ENCODE assay signal across 8 cellular contexts in the genomic region with DNA sequence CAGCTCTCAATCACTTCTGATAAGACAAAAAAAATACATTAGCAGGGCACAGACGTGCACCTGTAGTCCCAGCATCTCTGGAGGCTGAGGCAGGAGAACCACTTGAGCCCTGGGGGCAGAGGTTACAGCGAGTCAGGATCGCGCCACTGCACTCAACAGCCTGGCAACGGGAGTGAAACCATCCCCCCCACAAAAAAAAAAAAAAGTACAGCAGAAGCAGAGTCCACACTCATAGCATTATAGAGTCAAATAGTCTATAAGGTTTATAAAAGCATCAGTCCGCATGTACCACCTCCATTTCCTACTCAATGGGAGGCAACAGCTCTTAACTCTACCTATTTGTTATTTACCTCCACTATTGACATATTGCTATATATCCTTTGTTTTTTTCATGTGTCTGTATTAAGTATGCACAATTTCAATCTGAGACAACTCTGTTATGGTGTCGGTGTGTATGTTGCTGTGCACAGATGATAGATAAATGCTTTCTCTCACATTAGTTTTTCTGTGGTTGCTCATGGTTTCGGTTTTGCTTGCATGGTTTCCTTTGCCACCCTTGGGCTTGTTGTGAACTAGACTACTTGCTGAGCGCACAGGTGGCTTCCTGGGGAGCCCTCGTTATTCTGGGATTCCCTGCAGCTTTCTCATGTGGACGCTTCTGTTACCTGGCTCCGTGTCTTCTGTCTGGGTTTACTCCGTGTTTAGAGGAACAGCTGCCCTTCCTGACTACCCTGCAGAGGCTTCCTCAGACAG. TPM values are rescaled to one million over a fixed set of nuclear protein-coding genes. Genes with fewer than 3 reads are reported as not detected.
DNase-seq lines count a peak whose midpoint lies in the region; ATAC-seq lines count a peak whose summit lies in the region.

No MANE protein-coding gene starts in this region.

- H3K27me3 ChIP-seq in CD8-positive, alpha-beta memory T cell (ENCODE audit: insufficient read depth, low read length, poor library complexity, severe bottlenecking) = no peaks in the 10 kb centered on the region

- POLR2A ChIA-PET in CD8-positive, alpha-beta memory T cell (lab: Charles Lee) = no interaction called here

- H3K9me3 Mint-ChIP-seq in CD8-positive, alpha-beta memory T cell = no peaks in the 10 kb centered on the region
- no peaks in the 10 kb centered on the region for H3K9me3 Mint-ChIP-seq in activated T-cell treated with anti-CD3 and anti-CD28 coated beads, Interleukin-2, amount 50 U/mL, for 4 hours

- peaks cover 0 to 6% of the 10 kb centered on the region in 2 donors for H3K27me3 Mint-ChIP-seq in CD8-positive, alpha-beta memory T cell
- no peaks in the 10 kb centered on the region for H3K27me3 Mint-ChIP-seq in activated T-cell treated with anti-CD3 and anti-CD28 coated beads, Interleukin-2, amount 50 U/mL, for 4 hours (ENCODE audit: low read depth)

- no peaks in the 10 kb centered on the region for H3K36me3 Mint-ChIP-seq in CD8-positive, alpha-beta memory T cell
- no peaks in the 10 kb centered on the region for H3K36me3 Mint-ChIP-seq in activated T-cell treated with anti-CD3 and anti-CD28 coated beads, Interleukin-2, amount 50 U/mL, for 4 hours (ENCODE audit: insufficient read depth)

- H3K4me1 Mint-ChIP-seq in CD8-positive, alpha-beta memory T cell = peaks cover 23 to 47% (median 43%) of the 10 kb centered on the region in 3 donors
- H3K4me1 Mint-ChIP-seq in activated T-cell treated with anti-CD3 and anti-CD28 coated beads, Interleukin-2, amount 50 U/mL, for 4 hours (ENCODE audit: low read depth) = peaks cover 35% of the 10 kb centered on the region

- DNase-seq in CD8-positive, alpha-beta memory T cell = peak; percentile 12 to 72 (median 48)
- no peak for DNase-seq in activated T-cell treated with anti-CD3 and anti-CD28 coated beads, Interleukin-2, amount 50 U/mL, for 4 hours
- DNase-seq in stimulated activated CD4-positive, alpha-beta T cell treated with anti-CD3 and anti-CD28 coated beads, TNF-alpha, amount 100 ng/mL, for 24 hours (ENCODE audit: low read depth in 3 of 3) = peak; percentile 23 to 57 (median 45)
- DNase-seq in kidney glomerular epithelial cell (lab: John Stamatoyannopoulos, UW) (no peak), DMS 273 (lab: John Stamatoyannopoulos, UW; ENCODE audit: unreplicated experiment) (no peak), NCI-H1436 (lab: John Stamatoyannopoulos, UW) (no peak)

- H3K4me3 Mint-ChIP-seq in CD8-positive, alpha-beta memory T cell = peak overlapping the region; percentile 28 to 86 (median 77)
- peak overlapping the region; percentile 60 for H3K4me3 Mint-ChIP-seq in activated T-cell treated with anti-CD3 and anti-CD28 coated beads, Interleukin-2, amount 50 U/mL, for 4 hours

- H3K9me3 ChIP-seq in CD8-positive, alpha-beta memory T cell (ENCODE audit: low read length) = no peaks in the 10 kb centered on the region

- peaks cover 24% of the 10 kb centered on the region for H3K4me1 ChIP-seq in CD8-positive, alpha-beta memory T cell (ENCODE audit: insufficient read depth, low read length)

- ATAC-seq in GM21360 (IDR thresholded peaks at IDR 0.05; ENCODE audit: unreplicated experiment) = peak; percentile 89
- peak; percentile 98 for ATAC-seq in HG03565 (IDR thresholded peaks at IDR 0.05; ENCODE audit: unreplicated experiment)
- peak; percentile 93 to 97 for ATAC-seq in activated T-cell treated with anti-CD3 and anti-CD28 coated beads, Interleukin-2, amount 50 U/mL, for 4 hours

- H3K4me3 ChIP-seq in CD8-positive, alpha-beta memory T cell (ENCODE audit: low read length) = peak overlapping the region; percentile 7

- peak overlapping the region; percentile 65 to 96 (median 91) for H3K27ac Mint-ChIP-seq in CD8-positive, alpha-beta memory T cell

- peak overlapping the region; percentile 3 for H3K27ac ChIP-seq in CD8-positive, alpha-beta memory T cell (ENCODE audit: low read depth, low read length)

- CTCF ChIA-PET in CD8-positive, alpha-beta memory T cell (lab: Charles Lee) = interaction anchor here (1.0 kb wide), 1 partner anchor 12 kb away, joined by 3 read pairs; no protein-coding TSS in a partner anchor

- no peaks in the 10 kb centered on the region for H3K36me3 ChIP-seq in CD8-positive, alpha-beta memory T cell (ENCODE audit: insufficient read depth, low read length)

RNA-seq across cellular contexts. Expression of a gene that starts 40.4 kb away (rescaled TPM):
- total RNA-seq in CD8-positive, alpha-beta memory T cell = 1 to 10 TPM; 1.5 to 2.4 TPM
- 1.7 TPM for polyA plus RNA-seq in CD8-positive, alpha-beta memory T cell
- 1 to 10 TPM in 2 of 3 donors, under 1 TPM in 1; 0.76 to 3.5 (median 1.9) TPM for total RNA-seq in activated T-cell treated with anti-CD3 and anti-CD28 coated beads, Interleukin-2, amount 50 U/mL, for 4 hours

Comparison
In these comparisons a context has a peak if more than half of its experiments do, and no peak if none do; other contexts are left out.
1. DNase-seq: peak in CD8-positive, alpha-beta memory T cell (5 of 5) and stimulated activated CD4-positive, alpha-beta T cell treated with anti-CD3 and anti-CD28 coated beads, TNF-alpha, amount 100 ng/mL, for 24 hours (3 of 3); none in activated T-cell treated with anti-CD3 and anti-CD28 coated beads, Interleukin-2, amount 50 U/mL, for 4 hours (single experiment), kidney glomerular epithelial cell (single experiment), DMS 273 (single experiment) and NCI-H1436 (single experiment).
2. Peak in every context shown above with its lines, with median percentiles within 50 percentile points of each other: ATAC-seq.